In genomic region chrX:26334232-26334631, GRCh38 we compare ENCODE assay signal across 11 cellular contexts.
"Had no signal": no experiment of that assay in that cellular context is flagged by ENCODE, and none has a peak within 500 bp of the region (broad histone marks: within the 10 kb centered on the region; RNA-seq: fewer than 3 reads in every experiment).

No MANE protein-coding gene starts in this region.

- H3K36me3 ChIP-seq: HAP-1 had no signal

- DNase-seq: GM23248, GOT3, H7, H9, HCEC 1CT, HFFc6 had no signal

- ATAC-seq: GM23338, HCT116 had no signal

- FAIRE-seq: H1, H54 had no signal

- H3K4me1 ChIP-seq: HAP-1 had no signal

- H3K4me3 ChIP-seq: GM23248, GM23338, HAP-1 had no signal

- H3K9me3 ChIP-seq: HAP-1 had no signal

- H3K27ac ChIP-seq: GM23248 had no signal

- H3K9ac ChIP-seq: GM23248 had no signal
